Comparison of ENCODE assay signal across 8 cellular contexts in genomic region chr22:27212617-27213177, GRCh38.
DNase-seq lines count a peak whose midpoint lies in the region; ATAC-seq lines count a peak whose summit lies in the region.

No MANE protein-coding gene starts in this region.

- peak; percentile 71 for DNase-seq in HS-5 (ENCODE audit: low read depth)
- DNase-seq in amniotic epithelial cell (ENCODE audit: low read depth) = peak; percentile 100
- DNase-seq in islet precursor cell = peak; percentile 88
- no peak for DNase-seq in NCI-H1694 treated with DMSO at 0.1 percent for 48 hours (lab: John Stamatoyannopoulos, UW)
- no peak for DNase-seq in activated CD8-positive, alpha-beta memory T cell treated with anti-CD3 and anti-CD28 coated beads, Interleukin-2, amount 10 ng/mL, durations not matched to agents 7 days and 5 days

- H3K4me1 Mint-ChIP-seq in activated CD8-positive, alpha-beta memory T cell treated with anti-CD3 and anti-CD28 coated beads, Interleukin-2, amount 10 ng/mL, durations not matched to agents 7 days and 5 days = no peaks in the 10 kb centered on the region

- no peaks in the 10 kb centered on the region for H3K36me3 Mint-ChIP-seq in activated CD8-positive, alpha-beta memory T cell treated with anti-CD3 and anti-CD28 coated beads, Interleukin-2, amount 10 ng/mL, durations not matched to agents 7 days and 5 days

- no peaks in the 10 kb centered on the region for H3K27me3 ChIP-seq in subcutaneous abdominal adipose tissue (ENCODE audit: control insufficient read depth in 5 of 5, insufficient read depth in 4 of 5, low read length in 5 of 5)

- no peak overlapping the region for H3K4me3 ChIP-seq in subcutaneous abdominal adipose tissue (ENCODE audit: low read depth in 1 of 5, low read length in 5 of 5)

- no peak overlapping the region for H3K27ac Mint-ChIP-seq in activated CD8-positive, alpha-beta memory T cell treated with anti-CD3 and anti-CD28 coated beads, Interleukin-2, amount 10 ng/mL, durations not matched to agents 7 days and 5 days

- no peaks in the 10 kb centered on the region for H3K9me3 ChIP-seq in subcutaneous abdominal adipose tissue (ENCODE audit: control insufficient read depth in 5 of 5, low read length in 5 of 5)

- CTCF ChIA-PET in activated CD8-positive, alpha-beta memory T cell treated with anti-CD3 and anti-CD28 coated beads, Interleukin-2, amount 10 ng/mL, durations not matched to agents 7 days and 5 days (lab: Charles Lee) = no interaction called here

- H3K36me3 ChIP-seq in subcutaneous abdominal adipose tissue (ENCODE audit: control insufficient read depth in 5 of 5, insufficient read depth in 5 of 5, low read length in 5 of 5) = no peaks in the 10 kb centered on the region

- no peaks in the 10 kb centered on the region for H3K9me3 Mint-ChIP-seq in activated CD8-positive, alpha-beta memory T cell treated with anti-CD3 and anti-CD28 coated beads, Interleukin-2, amount 10 ng/mL, durations not matched to agents 7 days and 5 days (ENCODE audit: low read depth)

- peaks cover 11% of the 10 kb centered on the region for H3K27me3 Mint-ChIP-seq in activated CD8-positive, alpha-beta memory T cell treated with anti-CD3 and anti-CD28 coated beads, Interleukin-2, amount 10 ng/mL, durations not matched to agents 7 days and 5 days

- ATAC-seq in HG02938 (IDR thresholded peaks at IDR 0.05; ENCODE audit: unreplicated experiment) (no peak), GM21529 (IDR thresholded peaks at IDR 0.05; ENCODE audit: unreplicated experiment) (no peak)
- no peak for ATAC-seq in activated CD8-positive, alpha-beta memory T cell treated with anti-CD3 and anti-CD28 coated beads, Interleukin-2, amount 10 ng/mL, durations not matched to agents 7 days and 5 days

- no peak overlapping the region for H3K4me3 Mint-ChIP-seq in activated CD8-positive, alpha-beta memory T cell treated with anti-CD3 and anti-CD28 coated beads, Interleukin-2, amount 10 ng/mL, durations not matched to agents 7 days and 5 days

- H3K27ac ChIP-seq in subcutaneous abdominal adipose tissue (ENCODE audit: low read depth, low read length) = peak overlapping the region; percentile 89

- peaks cover 22 to 57% (median 38%) of the 10 kb centered on the region in 5 donors for H3K4me1 ChIP-seq in subcutaneous abdominal adipose tissue (ENCODE audit: control insufficient read depth in 5 of 5, insufficient read depth in 5 of 5, low read length in 5 of 5)

- H3K9ac ChIP-seq in subcutaneous abdominal adipose tissue (ENCODE audit: low read length in 5 of 5) = peak overlapping the region in 2 of 5 donors; percentile 10 to 57

Comparison
In these comparisons a context has a peak if more than half of its experiments do, and no peak if none do; other contexts are left out.
1. DNase-seq: peak in HS-5 (single experiment), amniotic epithelial cell (single experiment) and islet precursor cell (single experiment); none in NCI-H1694 treated with DMSO at 0.1 percent for 48 hours (single experiment) and activated CD8-positive, alpha-beta memory T cell treated with anti-CD3 and anti-CD28 coated beads, Interleukin-2, amount 10 ng/mL, durations not matched to agents 7 days and 5 days (single experiment).